Comparison of ENCODE assay signal across 8 cellular contexts in genomic region chr17:67993153-67993997, GRCh38. TPM values are rescaled to one million over a fixed set of nuclear protein-coding genes. Genes with fewer than 3 reads are reported as not detected.
DNase-seq lines count a peak whose midpoint lies in the region; ATAC-seq, FAIRE-seq and TF ChIP-seq lines count a peak whose summit lies in the region.

No MANE protein-coding gene starts in this region.

- DNase-seq in GM13977 (ENCODE audit: low spot score) (peak; percentile 92), NCI-H1092 treated with DMSO at 0.1 percent for 48 hours (lab: John Stamatoyannopoulos, UW) (peak; percentile 73), astrocyte (ENCODE audit: low read depth) (peak; percentile 68), hippocampal formation (lab: John Stamatoyannopoulos, UW) (peak; percentile 79 to 85), retinal pigment epithelial cell (ENCODE audit: low read depth) (no peak)
- peak; percentile 84 for DNase-seq in T-helper 2 cell treated with Interferon-gamma antibody and Interleukin-4, amounts not matched to agents 5 μg/mL and 100 μg/mL, for 36 hours (ENCODE audit: low spot score)

- H3K36me3 ChIP-seq in astrocyte (ENCODE audit: insufficient read depth, low read length): no peaks in the 10 kb centered on the region

- in situ Hi-C loops in GM13977 (cut with MboI; ENCODE audit: low pct_unique_long_range_greater_than_20kb, low sequenced_read_pairs, unreplicated experiment): no loop called here

- peak overlapping the region; percentile 99 for H3K4me2 ChIP-seq in astrocyte (ENCODE audit: low read length)

- H3K4me3 ChIP-seq in astrocyte (ENCODE audit: insufficient read depth, low read depth, low read length) (peak overlapping the region; percentile 87), retinal pigment epithelial cell (ENCODE audit: low read length) (peak overlapping the region; percentile 74)

- no peaks in the 10 kb centered on the region for H4K20me1 ChIP-seq in astrocyte (ENCODE audit: insufficient read depth, low read length)

- H3K27ac Mint-ChIP-seq in T-helper 2 cell treated with Interferon-gamma antibody and Interleukin-4, amounts not matched to agents 5 μg/mL and 100 μg/mL, for 36 hours: peak overlapping the region; percentile 85
- H3K27ac Mint-ChIP-seq in astrocyte (ENCODE audit: unreplicated experiment): peak overlapping the region; percentile 96

- no peaks in the 10 kb centered on the region for H3K9me3 ChIP-seq in astrocyte (ENCODE audit: insufficient read depth, low read depth, low read length)

- no peaks in the 10 kb centered on the region for H3K36me3 Mint-ChIP-seq in T-helper 2 cell treated with Interferon-gamma antibody and Interleukin-4, amounts not matched to agents 5 μg/mL and 100 μg/mL, for 36 hours (ENCODE audit: low read depth)
- H3K36me3 Mint-ChIP-seq in astrocyte (ENCODE audit: low read depth, unreplicated experiment): no peaks in the 10 kb centered on the region

- H3K27me3 ChIP-seq in astrocyte (ENCODE audit: insufficient read depth, low read length): no peaks in the 10 kb centered on the region

- peaks cover 30% of the 10 kb centered on the region for H3K4me1 Mint-ChIP-seq in T-helper 2 cell treated with Interferon-gamma antibody and Interleukin-4, amounts not matched to agents 5 μg/mL and 100 μg/mL, for 36 hours (ENCODE audit: low read depth)
- peaks cover 10% of the 10 kb centered on the region for H3K4me1 Mint-ChIP-seq in astrocyte (ENCODE audit: low read depth, unreplicated experiment)

- TF ChIP-seq CTCF in GM13977 (IDR thresholded peaks at IDR 0.05; ENCODE audit: extremely low read depth, insufficient read depth, missing control alignments): no peak
- TF ChIP-seq CTCF in astrocyte (IDR thresholded peaks at IDR 0.05; ENCODE audit: insufficient read depth, low read depth, low read length): no peak
- no peak for TF ChIP-seq CTCF in retinal pigment epithelial cell (conservative IDR thresholded peaks at IDR 0.05; ENCODE audit: low read depth, low read length)

- H2AFZ ChIP-seq in astrocyte (ENCODE audit: low read depth, low read length): peak overlapping the region; percentile 89

- ATAC-seq in HG02610 (IDR thresholded peaks at IDR 0.05; ENCODE audit: unreplicated experiment) (peak; percentile 67), GM18870 (IDR thresholded peaks at IDR 0.05; ENCODE audit: unreplicated experiment) (no peak)

- H3K27ac ChIP-seq in astrocyte (ENCODE audit: low read depth, low read length): peak overlapping the region; percentile 75

- H3K27me3 Mint-ChIP-seq in T-helper 2 cell treated with Interferon-gamma antibody and Interleukin-4, amounts not matched to agents 5 μg/mL and 100 μg/mL, for 36 hours (ENCODE audit: low read depth): peaks cover 20% of the 10 kb centered on the region
- H3K27me3 Mint-ChIP-seq in astrocyte (ENCODE audit: low read depth, unreplicated experiment): peaks cover 9% of the 10 kb centered on the region

- peak overlapping the region; percentile 90 for H3K4me3 Mint-ChIP-seq in T-helper 2 cell treated with Interferon-gamma antibody and Interleukin-4, amounts not matched to agents 5 μg/mL and 100 μg/mL, for 36 hours
- peak overlapping the region; percentile 94 for H3K4me3 Mint-ChIP-seq in astrocyte (ENCODE audit: unreplicated experiment)

- no peaks in the 10 kb centered on the region for H3K79me2 ChIP-seq in astrocyte (ENCODE audit: insufficient read depth, low read length)

- peaks cover 23% of the 10 kb centered on the region for H3K4me1 ChIP-seq in astrocyte (ENCODE audit: insufficient read depth, low read length)

- no peaks in the 10 kb centered on the region for H3K9me3 Mint-ChIP-seq in T-helper 2 cell treated with Interferon-gamma antibody and Interleukin-4, amounts not matched to agents 5 μg/mL and 100 μg/mL, for 36 hours
- no peaks in the 10 kb centered on the region for H3K9me3 Mint-ChIP-seq in astrocyte (ENCODE audit: unreplicated experiment)

- H3K9ac ChIP-seq in astrocyte (ENCODE audit: low read length): peak overlapping the region; percentile 89

- no peak for FAIRE-seq in astrocyte (lab: Jason Lieb, UNC)

RNA-seq across cellular contexts. Expression of gene C17orf58, which starts 2.9 kb away (rescaled TPM):
- 8.5 and 9.2 TPM in 2 replicates for total RNA-seq in astrocyte

RNA-seq across cellular contexts. Expression of gene KPNA2, which starts 42.2 kb away (rescaled TPM):
- 183 and 208 TPM in 2 replicates for total RNA-seq in astrocyte
